9 cellular contexts compared by ENCODE assay signal in the genomic region with DNA sequence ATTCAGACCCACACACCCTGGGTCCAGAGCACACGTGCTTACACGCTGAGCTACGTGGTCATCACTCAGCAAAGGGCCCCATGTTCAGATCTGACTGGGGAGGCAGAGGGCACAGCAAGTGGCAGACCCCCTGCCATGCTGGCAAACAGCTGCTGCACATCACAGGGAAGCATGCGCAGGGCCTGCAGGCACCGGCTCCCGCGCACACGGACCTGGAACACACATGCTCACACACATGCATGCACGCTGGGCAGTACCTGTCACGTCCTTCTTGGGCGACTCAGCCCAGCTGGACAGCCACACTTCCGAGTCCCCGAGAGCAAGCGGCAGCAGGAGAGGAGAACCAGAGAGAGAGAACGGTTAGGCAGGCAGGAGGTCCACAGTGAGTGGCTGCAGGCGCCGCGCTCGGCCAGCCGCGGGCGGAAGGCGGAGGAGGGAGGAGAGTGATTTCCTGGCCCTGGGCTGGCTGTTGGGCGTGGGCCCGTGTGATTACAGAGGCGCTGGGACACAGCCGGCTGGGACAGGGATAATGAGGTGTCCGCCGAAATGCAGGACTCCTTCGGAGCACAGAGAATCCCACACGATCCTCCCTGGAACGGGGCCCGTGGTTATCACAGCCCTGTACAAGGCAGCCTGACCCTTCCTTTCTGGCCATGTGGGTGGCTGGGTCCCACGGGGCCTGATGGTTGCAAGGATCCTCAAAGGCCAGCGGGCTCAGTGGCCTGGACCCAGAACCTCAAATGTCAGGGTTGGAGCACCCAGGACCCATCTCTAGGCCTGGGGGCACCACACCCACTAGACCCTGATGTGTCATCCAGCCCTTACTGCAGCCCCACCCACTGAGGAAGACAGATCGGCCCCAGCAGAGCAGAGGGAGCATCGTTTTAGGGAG.
DNase-seq lines count a peak whose midpoint lies in the region; ATAC-seq and TF ChIP-seq lines count a peak whose summit lies in the region.
"Had no signal": no experiment of that assay in that cellular context is flagged by ENCODE, and none has a peak within 500 bp of the region (broad histone marks: within the 10 kb centered on the region; RNA-seq: fewer than 3 reads in every experiment).

No MANE protein-coding gene starts in this region.

- no peaks in the 10 kb centered on the region for H3K27me3 ChIP-seq in AG04450 (ENCODE audit: control insufficient read depth, insufficient read depth, low read length)

- H3K4me3 ChIP-seq in AG04450 (ENCODE audit: low read depth, low read length): peak overlapping the region; percentile 41
- H3K4me3 ChIP-seq in HFF-Myc (replicated peaks; ENCODE audit: low read depth, low read length): peak overlapping the region; percentile 47

- ATAC-seq in HG03045 (IDR thresholded peaks at IDR 0.05; ENCODE audit: unreplicated experiment) (no peak), GM18519 (IDR thresholded peaks at IDR 0.05; ENCODE audit: low FRiP score, unreplicated experiment) (no peak)

- CTCF ChIA-PET in AG04450 (lab: Charles Lee): interaction anchor here (0.7 to 4.9 kb wide), 2 partner anchors 17 to 63 kb away, joined by 3 to 53 read pairs; no protein-coding TSS in a partner anchor

- H3K27ac ChIP-seq in AG04450 (ENCODE audit: low read depth, low read length) (peak overlapping the region; percentile 39), cingulate gyrus (ENCODE audit: low read depth, low read length) (peak overlapping the region; percentile 54)
- H3K27ac ChIP-seq: neutrophil had no signal

- TF ChIP-seq CTCF in AG04450 (IDR thresholded peaks at IDR 0.05; ENCODE audit: low read depth, low read length) (no peak), HFF-Myc (IDR thresholded peaks at IDR 0.05; ENCODE audit: low read depth, low read length, missing control alignments) (no peak)

- DNase-seq in AG04450 (ENCODE audit: low read depth, low spot score): no peak
- DNase-seq in HFF-Myc (ENCODE audit: extremely low read depth, low read depth): no peak
- DNase-seq in mucosa of gallbladder (ENCODE audit: low spot score): peak; percentile 48
- no peak for DNase-seq in NCI-H187 treated with DMSO at 0.1 percent for 48 hours (lab: John Stamatoyannopoulos, UW)
- no peak for DNase-seq in NCI-H2171 treated with DMSO at 0.1 percent for 48 hours (lab: John Stamatoyannopoulos, UW)

- POLR2A ChIA-PET in AG04450 (lab: Yijun Ruan, JAX): interaction anchor here (1.4 to 1.8 kb wide), 3 partner anchors 8 to 23 kb away, joined by 3 to 5 read pairs (median 4); no protein-coding TSS in a partner anchor

- no peaks in the 10 kb centered on the region; the same call in 1 of the 2 replicates for H3K9me3 ChIP-seq in AG04450 (ENCODE audit: control insufficient read depth, insufficient read depth, low read length)
- H3K9me3 ChIP-seq: neutrophil had no signal
